8 cellular contexts compared by ENCODE assay signal in genomic region chr2:218291318-218291933, GRCh38. TPM values are rescaled to one million over a fixed set of nuclear protein-coding genes. Genes with fewer than 3 reads are reported as not detected.
A peak's percentile ranks its signal among the peaks of the same experiment; 100 is the strongest.
DNase-seq lines count a peak whose midpoint lies in the region; ATAC-seq, FAIRE-seq and TF ChIP-seq lines count a peak whose summit lies in the region.

No MANE protein-coding gene starts in this region.

- CTCF ChIA-PET in IMR-90 (lab: Yijun Ruan, JAX) = interaction anchor here (1.6 kb wide), 1 partner anchor 19 kb away, joined by 4 read pairs; no protein-coding TSS in a partner anchor
- CTCF ChIA-PET in HepG2 (lab: Yijun Ruan, JAX; ENCODE audit: low intra/inter-chr PET ratio, low total read pairs) = interaction anchor here (1.5 to 2.2 kb wide), 4 partner anchors 10 to 105 kb away, joined by 5 to 12 read pairs (median 7); no protein-coding TSS in a partner anchor

- DNase-seq in ACHN (peak; percentile 22), IMR-90 (peak; percentile 31), breast epithelium (ENCODE audit: low spot score in 2 of 2) (no peak), HepG2 (ENCODE audit: low spot score) (no peak), transverse colon (no peak), NCI-H1694 (lab: John Stamatoyannopoulos, UW) (no peak), NCI-H510A treated with DMSO at 0.1 percent for 48 hours (lab: John Stamatoyannopoulos, UW) (no peak)

- no peaks in the 10 kb centered on the region for H3K36me3 ChIP-seq in IMR-90 (ENCODE audit: control insufficient read depth, insufficient read depth, low read length)
- H3K36me3 ChIP-seq in breast epithelium = no peaks in the 10 kb centered on the region
- H3K36me3 ChIP-seq in HepG2 (replicated peaks in 1 of 2; ENCODE audit: control insufficient read depth in 1 of 2, insufficient read depth in 2 of 2, low read length in 2 of 2) = no peaks in the 10 kb centered on the region
- H3K36me3 ChIP-seq in transverse colon = no peaks in the 10 kb centered on the region

- H2AFZ ChIP-seq in IMR-90 (replicated peaks; ENCODE audit: low read length, poor library complexity) = peak overlapping the region; percentile 80
- no peak overlapping the region for H2AFZ ChIP-seq in HepG2 (ENCODE audit: low read length)

- no peak for TF ChIP-seq POLR2A in IMR-90 (IDR thresholded peaks at IDR 0.05; ENCODE audit: low read depth, low read length)
- TF ChIP-seq POLR2A in breast epithelium (IDR thresholded peaks at IDR 0.05) = no peak
- TF ChIP-seq POLR2A in HepG2 (IDR thresholded peaks at IDR 0.05; ENCODE audit: insufficient read depth in 1 of 2, low read depth in 2 of 2, low read length in 2 of 2) = 0 out of 4 replicates have a peak, but pooled peaks of 1 of the 2 experiments have one; percentile 18
- no peak for TF ChIP-seq POLR2A in transverse colon (IDR thresholded peaks at IDR 0.05)

- H4K91ac ChIP-seq in IMR-90 (ENCODE audit: insufficient read depth, low read depth, low read length) = peak overlapping the region; percentile 75

- no peak overlapping the region for H2BK15ac ChIP-seq in IMR-90 (ENCODE audit: low read depth, low read length)

- H3K9me1 ChIP-seq in IMR-90 (ENCODE audit: insufficient read depth, low read length) = peaks cover 18% of the 10 kb centered on the region

- H3K9ac ChIP-seq in IMR-90 (ENCODE audit: low read depth, low read length) (peak overlapping the region; percentile 86), HepG2 (ENCODE audit: insufficient read depth, low read depth, low read length) (peak overlapping the region; percentile 95)

- peak overlapping the region; percentile 65 for H2AK5ac ChIP-seq in IMR-90 (ENCODE audit: low read depth, low read length)

- intact Hi-C loops in IMR-90 (cut with micrococcal nuclease) = loop anchor here (5.0 kb wide), 1 partner anchor 356 kb away; no protein-coding TSS in a partner anchor
- intact Hi-C loops in breast epithelium (cut with DNase I; ENCODE audit: low total_unique reads) = no loop called here
- intact Hi-C loops in HepG2 (cut with micrococcal nuclease; ENCODE audit: unreplicated experiment) = loop anchor here (5.0 to 10.0 kb wide), 2 partner anchors 176 to 273 kb away; partner anchors contain the start of genes CNOT9 and USP37
- intact Hi-C loops in transverse colon (cut with DNase I; ENCODE audit: low total_unique reads) = no loop called here

- H3K27ac ChIP-seq in IMR-90 (ENCODE audit: insufficient read depth, low read length) (peak overlapping the region; percentile 92), breast epithelium (peak overlapping the region; percentile 97 to 99), HepG2 (ENCODE audit: extremely low read length, insufficient read depth, low read length) (peak overlapping the region; percentile 88), transverse colon (peak overlapping the region; percentile 96 to 98 (median 98))

- TF ChIP-seq CTCF in IMR-90 (conservative IDR thresholded peaks at IDR 0.05; ENCODE audit: low read depth, low read length) (no peak), breast epithelium (IDR thresholded peaks at IDR 0.05) (no peak), HepG2 (CRISPR knock-in tag; IDR thresholded peaks at IDR 0.05) (no peak), transverse colon (IDR thresholded peaks at IDR 0.05) (no peak)

- H3K4me3 ChIP-seq in IMR-90 (ENCODE audit: insufficient read depth, low read depth, low read length) = peak overlapping the region; percentile 86
- peak overlapping the region; percentile 72 to 94 (median 82) for H3K4me3 ChIP-seq in breast epithelium
- peak overlapping the region; percentile 83 to 99 (median 95) for H3K4me3 ChIP-seq in HepG2 (replicated peaks in 1 of 3; ENCODE audit: insufficient read depth in 1 of 3, low read depth in 2 of 3, low read length in 3 of 3)
- peak overlapping the region; percentile 73 to 88 (median 79) for H3K4me3 ChIP-seq in transverse colon

- WGBS in IMR-90 (ENCODE audit: extremely low coverage in 2 of 2, insufficient read length in 1 of 2), 2 experiments = 67% methylated on average over 1 of the region's 8 CpGs; no CpG with 5 or more reads in 1 of the 2 experiments
- WGBS in HepG2 (ENCODE audit: low lambda C conversion rate) = 12% methylated on average over 7 of the region's 8 CpGs
- WGBS in transverse colon (ENCODE audit: low coverage in 1 of 2), 2 donors = 32% methylated on average over 8 of the region's 8 CpGs; no CpG with 5 or more reads in 1 of the 2 donors

- no peak overlapping the region; the same call in 1 of the 2 replicates for H3K18ac ChIP-seq in IMR-90 (ENCODE audit: low read depth, low read length)

- dilution Hi-C loops in IMR-90 (cut with HindIII; ENCODE audit: low sequenced_read_pairs, unreplicated experiment) = no loop called here

- H4K8ac ChIP-seq in IMR-90 (ENCODE audit: low read depth in 2 of 2, low read length in 2 of 2) = peak overlapping the region; percentile 30 to 88; a peak in 2 of 4 replicates

- ATAC-seq in IMR-90 (ENCODE audit: low read depth) (no peak; the same call in 1 of the 2 replicates), HepG2 (peak; percentile 0; the same call in 2 of the 3 replicates), GM19324 (IDR thresholded peaks at IDR 0.05; ENCODE audit: low FRiP score, unreplicated experiment) (no peak)

- TF ChIP-seq EP300 in HepG2 (IDR thresholded peaks at IDR 0.05; ENCODE audit: low read depth in 2 of 2, low read length in 2 of 2) (no peak), HepG2 (CRISPR knock-in tag; IDR thresholded peaks at IDR 0.05; ENCODE audit: borderline replicate concordance) (no peak), transverse colon (IDR thresholded peaks at IDR 0.05; ENCODE audit: low read depth) (no peak)

- in situ Hi-C loops in ACHN (cut with HindIII; ENCODE audit: low pct_ligation_motif_present, low pct_unique_long_range_greater_than_20kb, low sequenced_read_pairs) = no loop called here
- in situ Hi-C loops in IMR-90 (cut with MboI; ENCODE audit: low sequenced_read_pairs) = no loop called here
- in situ Hi-C loops in HepG2 (cut with HindIII; ENCODE audit: extremely low pct_ligation_motif_present, low pct_unique_long_range_greater_than_20kb) = loop anchor here (5.0 kb wide), 1 partner anchor 106 kb away; the partner anchor contains the start of gene CTDSP1
- in situ Hi-C loops in transverse colon (cut with MboI; ENCODE audit: low pct_ligation_motif_present in 1 of 4, low pct_unique_long_range_greater_than_20kb in 1 of 4, low sequenced_read_pairs in 3 of 4) = loop anchor here in 3 of 4 donors (10.0 to 25.0 kb wide), 2 partner anchors 96 to 103 kb away; partner anchors contain the start of genes CTDSP1 (in 3 of the 3) and SLC11A1 (in 2 of the 3)

- H3K4me1 ChIP-seq in IMR-90 (ENCODE audit: control insufficient read depth, insufficient read depth, low read length) (peaks cover 20% of the 10 kb centered on the region), breast epithelium (peaks cover 1 to 29% of the 10 kb centered on the region in 2 donors), HepG2 (ENCODE audit: insufficient read depth, low read length) (peaks cover 88% of the 10 kb centered on the region), transverse colon (peaks cover 46 to 81% (median 76%) of the 10 kb centered on the region in 4 donors)

- H2BK20ac ChIP-seq in IMR-90 (ENCODE audit: low read depth, low read length) = no peak overlapping the region

- FAIRE-seq in HepG2 (lab: Jason Lieb, UNC) = no peak

- peak overlapping the region; percentile 80 for H2BK5ac ChIP-seq in IMR-90 (ENCODE audit: low read depth, low read length, poor library complexity, severe bottlenecking)

- H3K79me1 ChIP-seq in IMR-90 (ENCODE audit: low read depth in 1 of 2, low read length in 2 of 2) = peaks cover 15 to 41% of the 10 kb centered on the region in 2 experiments; a peak in 3 of 4 replicates

- H3K4ac ChIP-seq in IMR-90 (ENCODE audit: low read depth, low read length) = peak overlapping the region; percentile 92

- H3K23ac ChIP-seq in IMR-90 (ENCODE audit: low read depth, low read length) = peak overlapping the region; percentile 76

- peaks cover 54% of the 10 kb centered on the region for H3K79me2 ChIP-seq in HepG2 (ENCODE audit: insufficient read depth, low read length)

- peak overlapping the region; percentile 98 for H2AK9ac ChIP-seq in IMR-90 (replicated peaks; ENCODE audit: low read depth, low read length, poor library complexity)

- 0 out of 2 replicates have a peak overlapping the region, but pooled peaks have one; percentile 26 for H3K56ac ChIP-seq in IMR-90 (ENCODE audit: extremely low read depth, insufficient read depth, low read length)

- peaks cover 16% of the 10 kb centered on the region for H4K20me1 ChIP-seq in IMR-90 (ENCODE audit: insufficient read depth, low read length)
- H4K20me1 ChIP-seq in HepG2 (ENCODE audit: insufficient read depth, low read length) = peaks cover 22% of the 10 kb centered on the region

- 0 out of 2 replicates have a peak overlapping the region, but pooled peaks have one; percentile 51 for H2BK120ac ChIP-seq in IMR-90 (ENCODE audit: low read depth, low read length)

- H3K9me3 ChIP-seq in IMR-90 (ENCODE audit: control insufficient read depth, insufficient read depth, low read length) = no peaks in the 10 kb centered on the region
- H3K9me3 ChIP-seq in breast epithelium = no peaks in the 10 kb centered on the region
- H3K9me3 ChIP-seq in HepG2 (ENCODE audit: low read length) = no peaks in the 10 kb centered on the region
- H3K9me3 ChIP-seq in transverse colon = no peaks in the 10 kb centered on the region

- no peak for TF ChIP-seq RAD21 in IMR-90 (IDR thresholded peaks at IDR 0.05; ENCODE audit: low read length)
- TF ChIP-seq RAD21 in HepG2 (CRISPR knock-in tag; IDR thresholded peaks at IDR 0.05) = no peak

- H3K4me2 ChIP-seq in IMR-90 (ENCODE audit: low read depth, low read length) = peak overlapping the region; percentile 92
- peak overlapping the region; percentile 93 for H3K4me2 ChIP-seq in HepG2 (ENCODE audit: low read depth, low read length)

- BruUV-seq in IMR-90 (replicated peaks; lab: Mats Ljungman, UMichigan) (no TSS peak), HepG2 (replicated peaks; lab: Mats Ljungman, UMichigan) (no TSS peak)

- no peaks in the 10 kb centered on the region for H3K27me3 ChIP-seq in IMR-90 (ENCODE audit: control insufficient read depth, insufficient read depth, low read length)
- H3K27me3 ChIP-seq in breast epithelium = no peaks in the 10 kb centered on the region
- no peaks in the 10 kb centered on the region; a peak in 1 of 5 replicates for H3K27me3 ChIP-seq in HepG2 (ENCODE audit: control insufficient read depth in 1 of 2, insufficient read depth in 2 of 2, low read length in 2 of 2)
- no peaks in the 10 kb centered on the region for H3K27me3 ChIP-seq in transverse colon

- H4K5ac ChIP-seq in IMR-90 (ENCODE audit: low read depth, low read length) = peak overlapping the region; percentile 45; the same call in 1 of the 2 replicates

- POLR2A ChIA-PET in IMR-90 (lab: Charles Lee; ENCODE audit: unreplicated experiment) = no interaction called here
- POLR2A ChIA-PET in HepG2 (lab: Yijun Ruan, JAX) = interaction anchor here (1.0 to 8.5 kb wide), 10 partner anchors 11 to 153 kb away, joined by 3 to 110 read pairs (median 18); partner anchors contain the start of genes AAMP, CATIP, CTDSP1 and PNKD

- peak overlapping the region; percentile 94 for H3K14ac ChIP-seq in IMR-90 (replicated peaks; ENCODE audit: low read depth, low read length)

RNA-seq across cellular contexts. Expression of gene TMBIM1, which starts 0.9 kb away (rescaled TPM):
- total RNA-seq in IMR-90 (2012; rRNA removed) (78.6 and 102 TPM in 2 replicates), breast epithelium (100 to 1,000 TPM; 168 to 330 (median 170) TPM), HepG2 (2016; rRNA removed; fragmentation: Illumina TruSeq; extraction: Trizol) (69.7 and 139 TPM in 2 replicates), transverse colon (100 to 1,000 TPM in 3 of 4 donors, 10 to 100 TPM in 1; 80.0 to 356 (median 200) TPM)
- polyA plus RNA-seq in IMR-90 (2012; rRNA removed) (81.2 and 84.6 TPM in 2 replicates), HepG2 (2011; rRNA removed) (127 and 181 TPM in 2 replicates)
- polyA plus RNA-seq in IMR-90 (2012; cell fraction: cytosol; rRNA removed) = 29.3 and 57.5 TPM in 2 replicates
- 45.5 and 46.8 TPM in 2 replicates for polyA plus RNA-seq in IMR-90 (2012; cell fraction: nucleus; rRNA removed; ENCODE audit: low replicate concordance)
- total RNA-seq in HepG2 (2016; cell fraction: cytosol; rRNA removed; fragmentation: Illumina TruSeq; extraction: Trizol; ENCODE audit: low read depth) = 37.2 and 38.6 TPM in 2 replicates
- total RNA-seq in HepG2 (2016; cell fraction: insoluble cytoplasmic fraction; rRNA removed; fragmentation: Illumina TruSeq; extraction: Trizol) = 57.8 and 142 TPM in 2 replicates
- total RNA-seq in HepG2 (2016; cell fraction: membrane; rRNA removed; fragmentation: Illumina TruSeq; extraction: Trizol) = 88.3 and 90.4 TPM in 2 replicates
- total RNA-seq in HepG2 (2016; cell fraction: nucleus; rRNA removed; fragmentation: Illumina TruSeq; extraction: Trizol) = 108 and 128 TPM in 2 replicates
- polyA plus RNA-seq in HepG2 (2011; cell fraction: cytosol; rRNA removed) = 146 and 187 TPM in 2 replicates
- polyA plus RNA-seq in HepG2 (2011; cell fraction: nucleus; rRNA removed) = 207 and 243 TPM in 2 replicates
- polyA plus RNA-seq in HepG2 (2012) = 254 and 390 TPM in 2 replicates
- 33.9 and 35.7 TPM in 2 replicates for polyA plus RNA-seq in HepG2 (2016; cell fraction: cytosol; fragmentation: Illumina TruSeq; extraction: Trizol; ENCODE audit: low read depth)
- polyA plus RNA-seq in HepG2 (2016; cell fraction: insoluble cytoplasmic fraction; fragmentation: Illumina TruSeq; extraction: Trizol; ENCODE audit: low read depth) = 56.2 and 61.3 TPM in 2 replicates
- polyA plus RNA-seq in HepG2 (2016; cell fraction: membrane; fragmentation: Illumina TruSeq; extraction: Trizol; ENCODE audit: low read depth) = 62.1 and 66.4 TPM in 2 replicates
- 152 and 156 TPM in 2 replicates for polyA plus RNA-seq in HepG2 (2016; cell fraction: nucleus; fragmentation: Illumina TruSeq; extraction: Trizol; ENCODE audit: insufficient read depth, low read depth)
- 19.4 and 315 TPM in 2 replicates for polyA minus RNA-seq in HepG2 (2011; rRNA and poly(A)+ RNA removed; ENCODE audit: low replicate concordance)
- polyA minus RNA-seq in HepG2 (2011; cell fraction: cytosol; rRNA and poly(A)+ RNA removed) = 88.2 and 133 TPM in 2 replicates
- polyA minus RNA-seq in HepG2 (2011; cell fraction: nucleus; rRNA and poly(A)+ RNA removed) = 37.2 and 64.6 TPM in 2 replicates

RNA-seq across cellular contexts. Expression of gene PNKD, which starts 21.1 kb away (rescaled TPM):
- total RNA-seq in IMR-90 (2012; rRNA removed) = 19.2 and 22.2 TPM in 2 replicates
- 68.5 and 70.1 TPM in 2 replicates for polyA plus RNA-seq in IMR-90 (2012; rRNA removed)
- polyA plus RNA-seq in IMR-90 (2012; cell fraction: cytosol; rRNA removed) = 86.1 and 87.9 TPM in 2 replicates
- 29.9 and 38.4 TPM in 2 replicates for polyA plus RNA-seq in IMR-90 (2012; cell fraction: nucleus; rRNA removed; ENCODE audit: low replicate concordance)
- 10 to 100 TPM; 30.2 to 48.3 (median 35.6) TPM for total RNA-seq in breast epithelium
- total RNA-seq in HepG2 (2016; rRNA removed; fragmentation: Illumina TruSeq; extraction: Trizol) = 50.0 and 55.9 TPM in 2 replicates
- 21.6 and 27.3 TPM in 2 replicates for total RNA-seq in HepG2 (2016; cell fraction: cytosol; rRNA removed; fragmentation: Illumina TruSeq; extraction: Trizol; ENCODE audit: low read depth)
- 48.3 and 59.8 TPM in 2 replicates for total RNA-seq in HepG2 (2016; cell fraction: insoluble cytoplasmic fraction; rRNA removed; fragmentation: Illumina TruSeq; extraction: Trizol)
- total RNA-seq in HepG2 (2016; cell fraction: membrane; rRNA removed; fragmentation: Illumina TruSeq; extraction: Trizol) = 30.6 and 30.7 TPM in 2 replicates
- 34.2 and 39.5 TPM in 2 replicates for total RNA-seq in HepG2 (2016; cell fraction: nucleus; rRNA removed; fragmentation: Illumina TruSeq; extraction: Trizol)
- 78.0 and 80.4 TPM in 2 replicates for polyA plus RNA-seq in HepG2 (2011; rRNA removed)
- polyA plus RNA-seq in HepG2 (2011; cell fraction: cytosol; rRNA removed) = 48.4 and 76.6 TPM in 2 replicates
- 76.3 and 77.5 TPM in 2 replicates for polyA plus RNA-seq in HepG2 (2011; cell fraction: nucleus; rRNA removed)
- polyA plus RNA-seq in HepG2 (2012) = 59.5 and 60.9 TPM in 2 replicates
- 24.9 and 29.3 TPM in 2 replicates for polyA plus RNA-seq in HepG2 (2016; cell fraction: cytosol; fragmentation: Illumina TruSeq; extraction: Trizol; ENCODE audit: low read depth)
- polyA plus RNA-seq in HepG2 (2016; cell fraction: insoluble cytoplasmic fraction; fragmentation: Illumina TruSeq; extraction: Trizol; ENCODE audit: low read depth) = 58.0 and 59.1 TPM in 2 replicates
- polyA plus RNA-seq in HepG2 (2016; cell fraction: membrane; fragmentation: Illumina TruSeq; extraction: Trizol; ENCODE audit: low read depth) = 31.6 and 35.4 TPM in 2 replicates
- 73.5 and 80.9 TPM in 2 replicates for polyA plus RNA-seq in HepG2 (2016; cell fraction: nucleus; fragmentation: Illumina TruSeq; extraction: Trizol; ENCODE audit: insufficient read depth, low read depth)
- polyA minus RNA-seq in HepG2 (2011; rRNA and poly(A)+ RNA removed; ENCODE audit: low replicate concordance) = 33.3 and 44.2 TPM in 2 replicates
- 15.5 and 20.7 TPM in 2 replicates for polyA minus RNA-seq in HepG2 (2011; cell fraction: cytosol; rRNA and poly(A)+ RNA removed)
- 9.7 and 10.9 TPM in 2 replicates for polyA minus RNA-seq in HepG2 (2011; cell fraction: nucleus; rRNA and poly(A)+ RNA removed)
- 100 to 1,000 TPM in 2 of 4 donors, 10 to 100 TPM in 2; 14.3 to 111 (median 100) TPM for total RNA-seq in transverse colon

RNA-seq across cellular contexts. Expression of gene AAMP, which starts 21.5 kb away (rescaled TPM):
- total RNA-seq in IMR-90 (2012; rRNA removed) (112 and 118 TPM in 2 replicates), breast epithelium (100 to 1,000 TPM; 150 to 164 (median 151) TPM), HepG2 (2016; rRNA removed; fragmentation: Illumina TruSeq; extraction: Trizol) (186 and 241 TPM in 2 replicates), transverse colon (100 to 1,000 TPM in 3 of 4 donors, 10 to 100 TPM in 1; 96.9 to 466 (median 174) TPM)
- polyA plus RNA-seq in IMR-90 (2012; rRNA removed) (104 and 108 TPM in 2 replicates), HepG2 (2011; rRNA removed) (110 and 119 TPM in 2 replicates)
- 132 and 175 TPM in 2 replicates for polyA plus RNA-seq in IMR-90 (2012; cell fraction: cytosol; rRNA removed)
- polyA plus RNA-seq in IMR-90 (2012; cell fraction: nucleus; rRNA removed; ENCODE audit: low replicate concordance) = 140 and 213 TPM in 2 replicates
- total RNA-seq in HepG2 (2016; cell fraction: cytosol; rRNA removed; fragmentation: Illumina TruSeq; extraction: Trizol; ENCODE audit: low read depth) = 26.6 and 29.2 TPM in 2 replicates
- 202 and 247 TPM in 2 replicates for total RNA-seq in HepG2 (2016; cell fraction: insoluble cytoplasmic fraction; rRNA removed; fragmentation: Illumina TruSeq; extraction: Trizol)
- 56.8 and 59.3 TPM in 2 replicates for total RNA-seq in HepG2 (2016; cell fraction: membrane; rRNA removed; fragmentation: Illumina TruSeq; extraction: Trizol)
- total RNA-seq in HepG2 (2016; cell fraction: nucleus; rRNA removed; fragmentation: Illumina TruSeq; extraction: Trizol) = 85.4 and 91.7 TPM in 2 replicates
- polyA plus RNA-seq in HepG2 (2011; cell fraction: cytosol; rRNA removed) = 138 and 202 TPM in 2 replicates
- 161 and 181 TPM in 2 replicates for polyA plus RNA-seq in HepG2 (2011; cell fraction: nucleus; rRNA removed)
- polyA plus RNA-seq in HepG2 (2012) = 99.2 and 104 TPM in 2 replicates
- 13.9 and 16.0 TPM in 2 replicates for polyA plus RNA-seq in HepG2 (2016; cell fraction: cytosol; fragmentation: Illumina TruSeq; extraction: Trizol; ENCODE audit: low read depth)
- 224 and 231 TPM in 2 replicates for polyA plus RNA-seq in HepG2 (2016; cell fraction: insoluble cytoplasmic fraction; fragmentation: Illumina TruSeq; extraction: Trizol; ENCODE audit: low read depth)
- 30.9 and 33.2 TPM in 2 replicates for polyA plus RNA-seq in HepG2 (2016; cell fraction: membrane; fragmentation: Illumina TruSeq; extraction: Trizol; ENCODE audit: low read depth)
- polyA plus RNA-seq in HepG2 (2016; cell fraction: nucleus; fragmentation: Illumina TruSeq; extraction: Trizol; ENCODE audit: insufficient read depth, low read depth) = 127 and 131 TPM in 2 replicates
- 41.5 and 143 TPM in 2 replicates for polyA minus RNA-seq in HepG2 (2011; rRNA and poly(A)+ RNA removed; ENCODE audit: low replicate concordance)
- 58.2 and 63.3 TPM in 2 replicates for polyA minus RNA-seq in HepG2 (2011; cell fraction: cytosol; rRNA and poly(A)+ RNA removed)
- polyA minus RNA-seq in HepG2 (2011; cell fraction: nucleus; rRNA and poly(A)+ RNA removed) = 39.9 and 43.6 TPM in 2 replicates

RNA-seq across cellular contexts. Expression of gene GPBAR1, which starts 30.6 kb away (rescaled TPM):
- under 0.01 TPM in 1 of 2 replicates, not detected in the other for total RNA-seq in IMR-90 (2012; rRNA removed)
- 0.13 and 0.21 TPM in 2 replicates for polyA plus RNA-seq in IMR-90 (2012; rRNA removed)
- polyA plus RNA-seq in IMR-90 (2012; cell fraction: cytosol; rRNA removed) = 0.05 and 0.13 TPM in 2 replicates
- polyA plus RNA-seq in IMR-90 (2012; cell fraction: nucleus; rRNA removed; ENCODE audit: low replicate concordance) = 0.56 and 2.4 TPM in 2 replicates
- 10 to 100 TPM in 1 of 3 donors, 1 to 10 TPM in 2; 5.2 to 22.2 (median 8.5) TPM for total RNA-seq in breast epithelium
- total RNA-seq in HepG2 (2016; rRNA removed; fragmentation: Illumina TruSeq; extraction: Trizol) = 0.09 TPM in 1 of 2 replicates, not detected in the other
- not detected in 2 replicates for total RNA-seq in HepG2 (2016; cell fraction: cytosol; rRNA removed; fragmentation: Illumina TruSeq; extraction: Trizol; ENCODE audit: low read depth)
- total RNA-seq in HepG2 (2016; cell fraction: insoluble cytoplasmic fraction; rRNA removed; fragmentation: Illumina TruSeq; extraction: Trizol) = 0.15 TPM in 1 of 2 replicates, not detected in the other
- total RNA-seq in HepG2 (2016; cell fraction: membrane; rRNA removed; fragmentation: Illumina TruSeq; extraction: Trizol) = 0.17 TPM in 1 of 2 replicates, not detected in the other
- total RNA-seq in HepG2 (2016; cell fraction: nucleus; rRNA removed; fragmentation: Illumina TruSeq; extraction: Trizol) = 0.25 and 0.38 TPM in 2 replicates
- 0.05 and 0.09 TPM in 2 replicates for polyA plus RNA-seq in HepG2 (2011; rRNA removed)
- polyA plus RNA-seq in HepG2 (2011; cell fraction: cytosol; rRNA removed) = 0.05 and 0.12 TPM in 2 replicates
- polyA plus RNA-seq in HepG2 (2011; cell fraction: nucleus; rRNA removed) = 0.45 and 0.68 TPM in 2 replicates
- 0.09 and 0.11 TPM in 2 replicates for polyA plus RNA-seq in HepG2 (2012)
- 0.08 and 0.22 TPM in 2 replicates for polyA plus RNA-seq in HepG2 (2016; cell fraction: cytosol; fragmentation: Illumina TruSeq; extraction: Trizol; ENCODE audit: low read depth)
- polyA plus RNA-seq in HepG2 (2016; cell fraction: insoluble cytoplasmic fraction; fragmentation: Illumina TruSeq; extraction: Trizol; ENCODE audit: low read depth) = 0.16 TPM in 1 of 2 replicates, not detected in the other
- 0.22 and 0.27 TPM in 2 replicates for polyA plus RNA-seq in HepG2 (2016; cell fraction: membrane; fragmentation: Illumina TruSeq; extraction: Trizol; ENCODE audit: low read depth)
- polyA plus RNA-seq in HepG2 (2016; cell fraction: nucleus; fragmentation: Illumina TruSeq; extraction: Trizol; ENCODE audit: insufficient read depth, low read depth) = not detected in 2 replicates
- polyA minus RNA-seq in HepG2 (2011; rRNA and poly(A)+ RNA removed; ENCODE audit: low replicate concordance) = 0.12 and 1.2 TPM in 2 replicates
- polyA minus RNA-seq in HepG2 (2011; cell fraction: cytosol; rRNA and poly(A)+ RNA removed) = not detected in 2 replicates
- polyA minus RNA-seq in HepG2 (2011; cell fraction: nucleus; rRNA and poly(A)+ RNA removed) = 1.2 and 1.5 TPM in 2 replicates
- 1 to 10 TPM in 2 of 4 donors, not detected in 2; 2.5 to 3.0 TPM for total RNA-seq in transverse colon

Comparison
In these comparisons a context has a peak if more than half of its experiments do, and no peak if none do; other contexts are left out.
1. DNase-seq: peak in ACHN (single experiment) and IMR-90 (single experiment); none in breast epithelium (0 of 2), HepG2 (single experiment), transverse colon (single experiment), NCI-H1694 (single experiment) and NCI-H510A treated with DMSO at 0.1 percent for 48 hours (single experiment).
2. in situ Hi-C loops: an anchor here in HepG2 (5.0 kb wide) and transverse colon (10.0 to 25.0 kb wide); none called in ACHN and IMR-90.
3. intact Hi-C loops: an anchor here in IMR-90 (5.0 kb wide) and HepG2 (5.0 to 10.0 kb wide); none called in breast epithelium and transverse colon.
4. Peak in every context shown above with its lines, with median percentiles within 50 percentile points of each other: H3K27ac ChIP-seq and H3K4me3 ChIP-seq.